8 cellular contexts compared by ENCODE assay signal in genomic region chr9:91117959-91118651, GRCh38.
DNase-seq lines count a peak whose midpoint lies in the region; ATAC-seq, FAIRE-seq and TF ChIP-seq lines count a peak whose summit lies in the region.

No MANE protein-coding gene starts in this region.

- POLR2A ChIA-PET in MCF 10A (lab: Yijun Ruan, JAX) = interaction anchor here (2.6 kb wide), 1 partner anchor 80 kb away, joined by 10 read pairs; no protein-coding TSS in a partner anchor
- POLR2A ChIA-PET in CD4-positive, alpha-beta T cell (lab: Charles Lee) = no interaction called here

- BruUV-seq in MCF 10A (replicated peaks; lab: Mats Ljungman, UMichigan) = no TSS peak

- intact Hi-C loops in MCF 10A (cut with micrococcal nuclease) = no loop called here
- intact Hi-C loops in CD4-positive, alpha-beta T cell (cut with DNase I, micrococcal nuclease) = no loop called here

- peaks cover 10% of the 10 kb centered on the region for H3K27me3 ChIP-seq in CD4-positive, alpha-beta T cell (ENCODE audit: control insufficient read depth, insufficient read depth, low read length)

- DNase-seq in MCF 10A (ENCODE audit: unreplicated experiment) = no peak
- peak; percentile 66 for DNase-seq in iPS-NIHi7 (ENCODE audit: extremely low spot score)
- peak; percentile 89 for DNase-seq in retina
- no peak for DNase-seq in NCI-H526 treated with DMSO at 0.1 percent for 48 hours (lab: John Stamatoyannopoulos, UW)
- DNase-seq in H54 (ENCODE audit: insufficient read length, low spot score) = no peak
- no peak for DNase-seq in CD4-positive, alpha-beta T cell

- H3K27ac Mint-ChIP-seq in IgD-negative memory B cell (peak overlapping the region in 1 of 3 donors; percentile 84), MCF 10A (ENCODE audit: low read depth, unreplicated experiment) (peak overlapping the region; percentile 83)
- H3K27ac Mint-ChIP-seq in CD4-positive, alpha-beta T cell = no peak overlapping the region

- H3K27ac ChIP-seq in CD4-positive, alpha-beta T cell (ENCODE audit: low read depth, low read length) = no peak overlapping the region

- no peak for TF ChIP-seq CTCF in MCF 10A (IDR thresholded peaks at IDR 0.05; ENCODE audit: unreplicated experiment)
- no peak for TF ChIP-seq CTCF in CD4-positive, alpha-beta T cell (IDR thresholded peaks at IDR 0.05)

- H3K4me3 Mint-ChIP-seq in IgD-negative memory B cell (peak overlapping the region; percentile 36 to 91 (median 80)), MCF 10A (ENCODE audit: unreplicated experiment) (no peak overlapping the region)
- no peak overlapping the region for H3K4me3 Mint-ChIP-seq in CD4-positive, alpha-beta T cell

- TF ChIP-seq POLR2A in H54 (IDR thresholded peaks at IDR 0.05; ENCODE audit: low read depth, low read length) = no peak

- no peak for ATAC-seq in HG02623 (IDR thresholded peaks at IDR 0.05; ENCODE audit: unreplicated experiment)
- no peak for ATAC-seq in CD4-positive, alpha-beta T cell (ENCODE audit: poor library complexity)

- no peaks in the 10 kb centered on the region for H3K9me3 ChIP-seq in CD4-positive, alpha-beta T cell (ENCODE audit: control insufficient read depth, low read length)

- FAIRE-seq in H54 (lab: Jason Lieb, UNC) = no peak

- H3K4me1 Mint-ChIP-seq in IgD-negative memory B cell (peaks cover 5 to 12% (median 8%) of the 10 kb centered on the region in 3 donors), MCF 10A (ENCODE audit: insufficient read depth, unreplicated experiment) (peaks cover 34% of the 10 kb centered on the region)
- no peaks in the 10 kb centered on the region for H3K4me1 Mint-ChIP-seq in CD4-positive, alpha-beta T cell (ENCODE audit: low read depth)

- H3K27me3 Mint-ChIP-seq in IgD-negative memory B cell = peaks cover 20% of the 10 kb centered on the region
- no peaks in the 10 kb centered on the region for H3K27me3 Mint-ChIP-seq in MCF 10A (ENCODE audit: insufficient read depth, unreplicated experiment)
- peaks cover 39% of the 10 kb centered on the region for H3K27me3 Mint-ChIP-seq in CD4-positive, alpha-beta T cell

- CTCF ChIA-PET in MCF 10A (lab: Yijun Ruan, JAX) = no interaction called here
- CTCF ChIA-PET in CD4-positive, alpha-beta T cell (lab: Charles Lee) = no interaction called here

- H3K9me3 Mint-ChIP-seq in IgD-negative memory B cell (peaks cover 0 to 3% (median 3%) of the 10 kb centered on the region in 3 donors), MCF 10A (ENCODE audit: unreplicated experiment) (no peaks in the 10 kb centered on the region)
- H3K9me3 Mint-ChIP-seq in CD4-positive, alpha-beta T cell = peaks cover 2% of the 10 kb centered on the region

- peaks cover 3% of the 10 kb centered on the region for H3K36me3 Mint-ChIP-seq in IgD-negative memory B cell
- H3K36me3 Mint-ChIP-seq in MCF 10A (ENCODE audit: insufficient read depth, unreplicated experiment) = no peaks in the 10 kb centered on the region
- no peaks in the 10 kb centered on the region for H3K36me3 Mint-ChIP-seq in CD4-positive, alpha-beta T cell (ENCODE audit: low read depth)

Comparison
In these comparisons a context has a peak if more than half of its experiments do, and no peak if none do; other contexts are left out.
1. H3K4me3 Mint-ChIP-seq: peak in IgD-negative memory B cell (4 of 4); none in MCF 10A (single experiment) and CD4-positive, alpha-beta T cell (single experiment).
2. DNase-seq: peak in iPS-NIHi7 (single experiment) and retina (single experiment); none in MCF 10A (single experiment), NCI-H526 treated with DMSO at 0.1 percent for 48 hours (single experiment), H54 (single experiment) and CD4-positive, alpha-beta T cell (0 of 10).